In the genomic region with DNA sequence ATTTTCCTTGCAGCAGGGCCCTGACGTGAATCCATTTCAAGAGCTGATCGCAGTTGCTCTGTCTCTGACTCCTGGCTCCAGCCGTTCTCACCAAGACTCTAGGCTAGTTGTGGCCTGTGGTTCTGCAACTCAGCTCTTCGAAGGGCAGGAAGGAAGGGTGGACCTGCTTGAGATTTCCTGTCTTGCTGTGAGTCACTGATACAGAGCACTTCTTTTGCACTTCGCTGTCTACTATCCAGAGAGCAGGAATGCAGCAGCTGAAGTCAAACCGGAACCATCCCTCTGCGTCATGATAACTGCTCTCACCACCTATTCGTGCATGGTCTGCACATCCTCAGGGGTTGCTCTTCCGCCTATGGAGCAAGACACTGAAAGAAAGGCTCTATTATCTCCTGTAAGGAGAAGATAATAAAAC, we compare ENCODE assay signal across 1 cellular context.
TF ChIP-seq lines count a peak whose summit lies in the region.

No MANE protein-coding gene starts in this region.

TF ChIP-seq in K562, 482 proteins besides CTCF, POLR2A, EP300 and RAD21 (continued from another document and continues in another):
- TF ChIP-seq, protein P1, sequence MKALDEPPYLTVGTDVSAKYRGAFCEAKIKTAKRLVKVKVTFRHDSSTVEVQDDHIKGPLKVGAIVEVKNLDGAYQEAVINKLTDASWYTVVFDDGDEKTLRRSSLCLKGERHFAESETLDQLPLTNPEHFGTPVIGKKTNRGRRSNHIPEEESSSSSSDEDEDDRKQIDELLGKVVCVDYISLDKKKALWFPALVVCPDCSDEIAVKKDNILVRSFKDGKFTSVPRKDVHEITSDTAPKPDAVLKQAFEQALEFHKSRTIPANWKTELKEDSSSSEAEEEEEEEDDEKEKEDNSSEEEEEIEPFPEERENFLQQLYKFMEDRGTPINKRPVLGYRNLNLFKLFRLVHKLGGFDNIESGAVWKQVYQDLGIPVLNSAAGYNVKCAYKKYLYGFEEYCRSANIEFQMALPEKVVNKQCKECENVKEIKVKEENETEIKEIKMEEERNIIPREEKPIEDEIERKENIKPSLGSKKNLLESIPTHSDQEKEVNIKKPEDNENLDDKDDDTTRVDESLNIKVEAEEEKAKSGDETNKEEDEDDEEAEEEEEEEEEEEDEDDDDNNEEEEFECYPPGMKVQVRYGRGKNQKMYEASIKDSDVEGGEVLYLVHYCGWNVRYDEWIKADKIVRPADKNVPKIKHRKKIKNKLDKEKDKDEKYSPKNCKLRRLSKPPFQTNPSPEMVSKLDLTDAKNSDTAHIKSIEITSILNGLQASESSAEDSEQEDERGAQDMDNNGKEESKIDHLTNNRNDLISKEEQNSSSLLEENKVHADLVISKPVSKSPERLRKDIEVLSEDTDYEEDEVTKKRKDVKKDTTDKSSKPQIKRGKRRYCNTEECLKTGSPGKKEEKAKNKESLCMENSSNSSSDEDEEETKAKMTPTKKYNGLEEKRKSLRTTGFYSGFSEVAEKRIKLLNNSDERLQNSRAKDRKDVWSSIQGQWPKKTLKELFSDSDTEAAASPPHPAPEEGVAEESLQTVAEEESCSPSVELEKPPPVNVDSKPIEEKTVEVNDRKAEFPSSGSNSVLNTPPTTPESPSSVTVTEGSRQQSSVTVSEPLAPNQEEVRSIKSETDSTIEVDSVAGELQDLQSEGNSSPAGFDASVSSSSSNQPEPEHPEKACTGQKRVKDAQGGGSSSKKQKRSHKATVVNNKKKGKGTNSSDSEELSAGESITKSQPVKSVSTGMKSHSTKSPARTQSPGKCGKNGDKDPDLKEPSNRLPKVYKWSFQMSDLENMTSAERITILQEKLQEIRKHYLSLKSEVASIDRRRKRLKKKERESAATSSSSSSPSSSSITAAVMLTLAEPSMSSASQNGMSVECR (CRISPR knock-in tag; IDR thresholded peaks at IDR 0.05) = no peak
- TF ChIP-seq CBFB (CRISPR knock-in tag; IDR thresholded peaks at IDR 0.05) = no peak
- no peak for TF ChIP-seq SMAD3 (CRISPR knock-in tag; conservative IDR thresholded peaks at IDR 0.05)
- no peak for TF ChIP-seq ZNF431 (CRISPR knock-in tag; IDR thresholded peaks at IDR 0.05)
- TF ChIP-seq ZNF133 (CRISPR knock-in tag; IDR thresholded peaks at IDR 0.05) = no peak
- no peak for TF ChIP-seq SRSF7 (optimal IDR thresholded peaks at IDR 0.05; ENCODE audit: low read depth, low read length)
- TF ChIP-seq TARDBP (IDR thresholded peaks at IDR 0.05) = no peak
- TF ChIP-seq ZBTB43 (CRISPR knock-in tag; IDR thresholded peaks at IDR 0.05) = no peak
- TF ChIP-seq, protein P2, sequence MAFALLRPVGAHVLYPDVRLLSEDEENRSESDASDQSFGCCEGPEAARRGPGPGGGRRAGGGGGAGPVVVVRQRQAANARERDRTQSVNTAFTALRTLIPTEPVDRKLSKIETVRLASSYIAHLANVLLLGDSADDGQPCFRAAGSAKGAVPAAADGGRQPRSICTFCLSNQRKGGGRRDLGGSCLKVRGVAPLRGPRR (CRISPR knock-in tag; IDR thresholded peaks at IDR 0.05) = no peak
- TF ChIP-seq PHB2 (IDR thresholded peaks at IDR 0.05; ENCODE audit: low read depth) = no peak
- no peak for TF ChIP-seq MCM2 (IDR thresholded peaks at IDR 0.05; ENCODE audit: low read depth)
- no peak for TF ChIP-seq CREB3L1 (IDR thresholded peaks at IDR 0.05; ENCODE audit: borderline replicate concordance, low read depth)
- TF ChIP-seq GTF2A2 (tag; IDR thresholded peaks at IDR 0.05) = no peak
- peak; percentile 59 for TF ChIP-seq FOXM1 (IDR thresholded peaks at IDR 0.05; ENCODE audit: low read depth)
- no peak for TF ChIP-seq FOXM1 (CRISPR knock-in tag; IDR thresholded peaks at IDR 0.05; ENCODE audit: low read depth)
- no peak for TF ChIP-seq CHD1 (IDR thresholded peaks at IDR 0.05; ENCODE audit: low read length)
- TF ChIP-seq STAT6 (CRISPR knock-in tag; IDR thresholded peaks at IDR 0.05) = no peak
- TF ChIP-seq RB1 (IDR thresholded peaks at IDR 0.05; ENCODE audit: low read depth) = no peak
- no peak for TF ChIP-seq NFE2L1 (tag; IDR thresholded peaks at IDR 0.05; ENCODE audit: borderline replicate concordance, low read depth)
- no peak for TF ChIP-seq MBD1 (CRISPR knock-in tag; IDR thresholded peaks at IDR 0.05)
- no peak for TF ChIP-seq ZNF184 (CRISPR knock-in tag; IDR thresholded peaks at IDR 0.05)
- no peak for TF ChIP-seq GTF3C2 (IDR thresholded peaks at IDR 0.05; ENCODE audit: borderline replicate concordance, extremely low read depth, insufficient read length)
- TF ChIP-seq SRSF1 (IDR thresholded peaks at IDR 0.05; ENCODE audit: low read depth, low read length) = no peak
- TF ChIP-seq, protein P3, sequence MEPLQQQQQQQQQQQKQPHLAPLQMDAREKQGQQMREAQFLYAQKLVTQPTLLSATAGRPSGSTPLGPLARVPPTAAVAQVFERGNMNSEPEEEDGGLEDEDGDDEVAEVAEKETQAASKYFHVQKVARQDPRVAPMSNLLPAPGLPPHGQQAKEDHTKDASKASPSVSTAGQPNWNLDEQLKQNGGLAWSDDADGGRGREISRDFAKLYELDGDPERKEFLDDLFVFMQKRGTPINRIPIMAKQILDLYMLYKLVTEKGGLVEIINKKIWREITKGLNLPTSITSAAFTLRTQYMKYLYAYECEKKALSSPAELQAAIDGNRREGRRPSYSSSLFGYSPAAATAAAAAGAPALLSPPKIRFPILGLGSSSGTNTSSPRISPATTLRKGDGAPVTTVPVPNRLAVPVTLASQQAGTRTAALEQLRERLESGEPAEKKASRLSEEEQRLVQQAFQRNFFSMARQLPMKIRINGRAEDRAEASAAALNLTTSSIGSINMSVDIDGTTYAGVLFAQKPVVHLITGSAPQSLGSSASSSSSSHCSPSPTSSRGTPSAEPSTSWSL (CRISPR knock-in tag; IDR thresholded peaks at IDR 0.05; ENCODE audit: borderline replicate concordance) = no peak
- peak; percentile 86 for TF ChIP-seq SMARCA4 (IDR thresholded peaks at IDR 0.05)
- TF ChIP-seq SNRNP70 (optimal IDR thresholded peaks at IDR 0.05; ENCODE audit: low read depth, low read length) = no peak
- TF ChIP-seq STAT5B (CRISPR knock-in tag; IDR thresholded peaks at IDR 0.05) = no peak
- TF ChIP-seq ARHGAP35 (IDR thresholded peaks at IDR 0.05; ENCODE audit: partially characterized antibody) = no peak
- no peak for TF ChIP-seq GABPB2 (CRISPR knock-in tag; conservative IDR thresholded peaks at IDR 0.05)
- no peak for TF ChIP-seq NELFE (IDR thresholded peaks at IDR 0.05; ENCODE audit: insufficient read depth, insufficient read length)
- no peak for TF ChIP-seq HOXB6 (CRISPR knock-in tag; IDR thresholded peaks at IDR 0.05; ENCODE audit: borderline replicate concordance)
